Comparison of ENCODE assay signal across 14 cellular contexts in the genomic region with DNA sequence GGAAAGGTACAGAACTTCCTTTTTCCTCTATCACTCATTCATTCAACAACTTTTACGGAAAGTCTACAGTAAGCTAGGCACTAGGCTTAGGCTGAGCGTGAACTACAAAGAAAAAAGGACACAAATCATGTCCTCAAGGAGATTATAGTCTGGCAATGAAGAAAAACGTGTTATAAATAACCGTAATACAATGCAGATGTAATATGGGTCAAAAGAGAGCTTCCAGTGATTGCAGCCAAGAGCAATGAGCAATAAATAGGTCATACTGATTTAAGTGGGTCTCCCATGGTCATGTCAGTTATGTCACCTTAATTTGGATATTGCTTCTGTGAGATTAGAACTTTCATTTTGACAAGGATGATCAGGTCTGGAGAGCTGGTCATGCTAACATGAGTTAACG.
"Had no signal": no experiment of that assay in that cellular context is flagged by ENCODE, and none has a peak within 500 bp of the region (broad histone marks: within the 10 kb centered on the region; RNA-seq: fewer than 3 reads in every experiment).

No MANE protein-coding gene starts in this region.

- H3K27ac ChIP-seq: thyroid gland had no signal

- ATAC-seq: activated CD8-positive, alpha-beta T cell treated with anti-CD3 and anti-CD28 coated beads, Interleukin-2, amount 10 ng/mL, durations not matched to agents 7 days and 5 days; naive thymus-derived CD8-positive, alpha-beta T cell had no signal

- DNase-seq: activated CD4-positive, alpha-beta T cell treated with anti-CD3 and anti-CD28 coated beads, Interleukin-2, amount 10 ng/mL, durations not matched to agents 24 days and 14 days; activated CD4-positive, CD25-positive, alpha-beta regulatory T cell; activated CD8-positive, alpha-beta memory T cell treated with anti-CD3 and anti-CD28 coated beads, Interleukin-2, amount 50 U/mL, for 4 hours; activated CD8-positive, alpha-beta T cell treated with anti-CD3 and anti-CD28 coated beads, Interleukin-2, amount 10 ng/mL, durations not matched to agents 7 days and 5 days; activated gamma-delta T cell; activated T-cell treated with anti-CD3 and anti-CD28 coated beads, Interleukin-2, amount 50 U/mL, for 48 hours; amygdala; cortex of kidney; effector CD4-positive, alpha-beta T cell; left ventricle myocardium inferior; mucosa of descending colon; naive thymus-derived CD8-positive, alpha-beta T cell; posterior cingulate gyrus; thyroid gland had no signal

- H3K27me3 ChIP-seq: thyroid gland had no signal

- H3K4me3 ChIP-seq: left ventricle myocardium inferior, mucosa of descending colon, thyroid gland had no signal

- H3K36me3 ChIP-seq: left ventricle myocardium inferior, thyroid gland had no signal

- H3K9me3 ChIP-seq: left ventricle myocardium inferior, mucosa of descending colon, thyroid gland had no signal
